Comparison of ENCODE assay signal across 24 cellular contexts in genomic region chr14:70924521-70924920, GRCh38. TPM values are rescaled to one million over a fixed set of nuclear protein-coding genes. Genes with fewer than 3 reads are reported as not detected.
DNase-seq lines count a peak whose midpoint lies in the region; ATAC-seq, FAIRE-seq and TF ChIP-seq lines count a peak whose summit lies in the region.
"Had no signal": no experiment of that assay in that cellular context is flagged by ENCODE, and none has a peak within 500 bp of the region (broad histone marks: within the 10 kb centered on the region; RNA-seq: fewer than 3 reads in every experiment).

No MANE protein-coding gene starts in this region.

- no peak overlapping the region for H3K4me3 Mint-ChIP-seq in activated CD8-positive, alpha-beta T cell treated with anti-CD3 and anti-CD28 coated beads, Interleukin-2, amount 10 ng/mL, durations not matched to agents 7 days and 5 days
- H3K4me3 Mint-ChIP-seq in activated CD8-positive, alpha-beta T cell treated with anti-CD3 and anti-CD28 coated beads for 36 hours, result no peak overlapping the region
- no peak overlapping the region for H3K4me3 Mint-ChIP-seq in GM23338
- H3K4me3 Mint-ChIP-seq in naive thymus-derived CD4-positive, alpha-beta T cell, result peak overlapping the region in 3 of 10 donors; percentile 16 to 33 (median 23)
- no peak overlapping the region for H3K4me3 Mint-ChIP-seq in stimulated activated effector memory CD8-positive, alpha-beta T cell treated with anti-CD3 and anti-CD28 coated beads, Interleukin-12 subunit alpha, Interleukin-12 subunit beta, amount 100 ng/mL, for 72 hours
- H3K4me3 Mint-ChIP-seq: CD14-positive monocyte, H9 had no signal

- H3K9me2 ChIP-seq in GM23338 (ENCODE audit: insufficient read depth), result no peaks in the 10 kb centered on the region

- H3K27ac Mint-ChIP-seq in activated CD8-positive, alpha-beta T cell treated with anti-CD3 and anti-CD28 coated beads, Interleukin-2, amount 10 ng/mL, durations not matched to agents 7 days and 5 days, result no peak overlapping the region
- no peak overlapping the region for H3K27ac Mint-ChIP-seq in activated CD8-positive, alpha-beta T cell treated with anti-CD3 and anti-CD28 coated beads for 36 hours
- H3K27ac Mint-ChIP-seq in GM23338, result no peak overlapping the region
- H3K27ac Mint-ChIP-seq in naive thymus-derived CD4-positive, alpha-beta T cell, result peak overlapping the region in 1 of 9 donors; percentile 84
- no peak overlapping the region for H3K27ac Mint-ChIP-seq in stimulated activated effector memory CD8-positive, alpha-beta T cell treated with anti-CD3 and anti-CD28 coated beads, Interleukin-12 subunit alpha, Interleukin-12 subunit beta, amount 100 ng/mL, for 72 hours

- no peak for TF ChIP-seq POLR2A in GM12878 (IDR thresholded peaks at IDR 0.05; ENCODE audit: low read depth, low read length)

- peaks cover 8% of the 10 kb centered on the region for H3K4me1 ChIP-seq in GM23338 (ENCODE audit: insufficient read depth)
- peaks cover 10% of the 10 kb centered on the region for H3K4me1 ChIP-seq in GM12878 (ENCODE audit: control insufficient read depth, insufficient read depth, low read length)
- peaks cover 46 to 48% of the 10 kb centered on the region in 2 donors for H3K4me1 ChIP-seq in naive thymus-derived CD4-positive, alpha-beta T cell (ENCODE audit: control insufficient read depth in 2 of 2, insufficient read depth in 2 of 2, low read length in 2 of 2)

- H3K9me3 Mint-ChIP-seq in activated CD8-positive, alpha-beta T cell treated with anti-CD3 and anti-CD28 coated beads, Interleukin-2, amount 10 ng/mL, durations not matched to agents 7 days and 5 days (ENCODE audit: insufficient read depth), result no peaks in the 10 kb centered on the region
- H3K9me3 Mint-ChIP-seq in activated CD8-positive, alpha-beta T cell treated with anti-CD3 and anti-CD28 coated beads for 36 hours, result no peaks in the 10 kb centered on the region
- H3K9me3 Mint-ChIP-seq in GM23338, result no peaks in the 10 kb centered on the region
- no peaks in the 10 kb centered on the region for H3K9me3 Mint-ChIP-seq in naive thymus-derived CD4-positive, alpha-beta T cell
- H3K9me3 Mint-ChIP-seq in stimulated activated effector memory CD8-positive, alpha-beta T cell treated with anti-CD3 and anti-CD28 coated beads, Interleukin-12 subunit alpha, Interleukin-12 subunit beta, amount 100 ng/mL, for 72 hours, result no peaks in the 10 kb centered on the region
- H3K9me3 Mint-ChIP-seq: CD14-positive monocyte, H9 had no signal

- peaks cover 63% of the 10 kb centered on the region for H3K4me1 Mint-ChIP-seq in activated CD8-positive, alpha-beta T cell treated with anti-CD3 and anti-CD28 coated beads, Interleukin-2, amount 10 ng/mL, durations not matched to agents 7 days and 5 days (ENCODE audit: low read depth)
- peaks cover 72% of the 10 kb centered on the region for H3K4me1 Mint-ChIP-seq in activated CD8-positive, alpha-beta T cell treated with anti-CD3 and anti-CD28 coated beads for 36 hours (ENCODE audit: low read depth)
- H3K4me1 Mint-ChIP-seq in GM23338, result peaks cover 17% of the 10 kb centered on the region
- peaks cover 60 to 98% (median 84%) of the 10 kb centered on the region in 7 donors for H3K4me1 Mint-ChIP-seq in naive thymus-derived CD4-positive, alpha-beta T cell
- H3K4me1 Mint-ChIP-seq in stimulated activated effector memory CD8-positive, alpha-beta T cell treated with anti-CD3 and anti-CD28 coated beads, Interleukin-12 subunit alpha, Interleukin-12 subunit beta, amount 100 ng/mL, for 72 hours, result peaks cover 73% of the 10 kb centered on the region

- POLR2A ChIA-PET in activated CD8-positive, alpha-beta T cell treated with anti-CD3 and anti-CD28 coated beads, Interleukin-2, amount 10 ng/mL, durations not matched to agents 7 days and 5 days (lab: Charles Lee), result no interaction called here
- POLR2A ChIA-PET in activated CD8-positive, alpha-beta T cell treated with anti-CD3 and anti-CD28 coated beads for 36 hours (lab: Charles Lee), result no interaction called here
- POLR2A ChIA-PET in GM12878 (lab: Charles Lee), result interaction anchor here (0.7 kb wide), 1 partner anchor 28 kb away, joined by 5 read pairs; no protein-coding TSS in a partner anchor
- POLR2A ChIA-PET in naive thymus-derived CD4-positive, alpha-beta T cell (lab: Charles Lee), result interaction anchor here (1.7 to 1.9 kb wide), 2 partner anchors 8 to 17 kb away, joined by 6 read pairs; no protein-coding TSS in a partner anchor

- H3K4me2 ChIP-seq in GM23338 (no peak overlapping the region), GM12878 (ENCODE audit: control insufficient read depth, insufficient read depth) (no peak overlapping the region)
- H3K4me2 ChIP-seq: KMS-11 had no signal

- peaks cover 10% of the 10 kb centered on the region for H3K36me3 Mint-ChIP-seq in activated CD8-positive, alpha-beta T cell treated with anti-CD3 and anti-CD28 coated beads, Interleukin-2, amount 10 ng/mL, durations not matched to agents 7 days and 5 days (ENCODE audit: low read depth)
- H3K36me3 Mint-ChIP-seq in activated CD8-positive, alpha-beta T cell treated with anti-CD3 and anti-CD28 coated beads for 36 hours (ENCODE audit: low read depth), result no peaks in the 10 kb centered on the region
- H3K36me3 Mint-ChIP-seq in GM23338 (ENCODE audit: low read depth), result no peaks in the 10 kb centered on the region
- H3K36me3 Mint-ChIP-seq in naive thymus-derived CD4-positive, alpha-beta T cell, result peaks cover 0 to 6% (median 0%) of the 10 kb centered on the region in 5 donors
- peaks cover 12% of the 10 kb centered on the region for H3K36me3 Mint-ChIP-seq in stimulated activated effector memory CD8-positive, alpha-beta T cell treated with anti-CD3 and anti-CD28 coated beads, Interleukin-12 subunit alpha, Interleukin-12 subunit beta, amount 100 ng/mL, for 72 hours

- H4K20me1 ChIP-seq in GM23338 (replicated peaks; ENCODE audit: insufficient read depth) (peaks cover 47% of the 10 kb centered on the region), GM12878 (ENCODE audit: control insufficient read depth, insufficient read depth) (no peaks in the 10 kb centered on the region)

- CTCF ChIA-PET in activated CD8-positive, alpha-beta T cell treated with anti-CD3 and anti-CD28 coated beads, Interleukin-2, amount 10 ng/mL, durations not matched to agents 7 days and 5 days (lab: Charles Lee), result interaction anchor here (1.1 to 2.3 kb wide), 2 partner anchors 17 kb away, joined by 3 to 8 read pairs; partner anchors contain the start of gene PCNX1
- CTCF ChIA-PET in activated CD8-positive, alpha-beta T cell treated with anti-CD3 and anti-CD28 coated beads for 36 hours (lab: Charles Lee), result interaction anchor here (1.0 kb wide), 1 partner anchor 20 kb away, joined by 5 read pairs; no protein-coding TSS in a partner anchor
- CTCF ChIA-PET in GM12878 (lab: Yijun Ruan, JAX), result interaction anchor here (1.1 to 1.6 kb wide), 2 partner anchors 10 to 34 kb away, joined by 3 to 9 read pairs; no protein-coding TSS in a partner anchor
- CTCF ChIA-PET in naive thymus-derived CD4-positive, alpha-beta T cell (lab: Charles Lee), result interaction anchor here (0.6 to 1.0 kb wide), 3 partner anchors 17 to 31 kb away, joined by 3 to 4 read pairs (median 3); partner anchors contain the start of gene PCNX1

- in situ Hi-C loops in GM12878 (cut with MboI), result no loop called here

- H3K79me2 ChIP-seq in GM23338 (replicated peaks; ENCODE audit: insufficient read depth) (peaks cover 100% of the 10 kb centered on the region), GM12878 (ENCODE audit: control insufficient read depth, insufficient read depth, low read length) (peaks cover 75% of the 10 kb centered on the region)

- H3K27ac ChIP-seq in GM23338 (ENCODE audit: low read depth) (no peak overlapping the region), GM12878 (ENCODE audit: control insufficient read depth, insufficient read depth) (no peak overlapping the region)
- H3K27ac ChIP-seq in naive thymus-derived CD4-positive, alpha-beta T cell (ENCODE audit: low read depth, low read length), result no peak overlapping the region
- H3K27ac ChIP-seq: KMS-11, RWPE1 had no signal

- FAIRE-seq in GM12878 (lab: Jason Lieb, UNC), result no peak
- no peak for FAIRE-seq in urothelium cell line (lab: Jason Lieb, UNC)
- FAIRE-seq: A204.1, D721Med had no signal

- H3K9me3 ChIP-seq in GM12878 (replicated peaks; ENCODE audit: control insufficient read depth, insufficient read depth, low read length), result no peaks in the 10 kb centered on the region
- H3K9me3 ChIP-seq in naive thymus-derived CD4-positive, alpha-beta T cell (ENCODE audit: control insufficient read depth in 2 of 3, low read length in 3 of 3), result no peaks in the 10 kb centered on the region

- no peak overlapping the region for H3K9ac ChIP-seq in GM12878 (ENCODE audit: control insufficient read depth, insufficient read depth, low read length)
- H3K9ac ChIP-seq: KMS-11 had no signal

- H3K27me3 Mint-ChIP-seq in activated CD8-positive, alpha-beta T cell treated with anti-CD3 and anti-CD28 coated beads, Interleukin-2, amount 10 ng/mL, durations not matched to agents 7 days and 5 days (ENCODE audit: low read depth), result no peaks in the 10 kb centered on the region
- no peaks in the 10 kb centered on the region for H3K27me3 Mint-ChIP-seq in activated CD8-positive, alpha-beta T cell treated with anti-CD3 and anti-CD28 coated beads for 36 hours
- H3K27me3 Mint-ChIP-seq in GM23338 (ENCODE audit: insufficient read depth, low read depth, poor library complexity), result no peaks in the 10 kb centered on the region
- no peaks in the 10 kb centered on the region for H3K27me3 Mint-ChIP-seq in naive thymus-derived CD4-positive, alpha-beta T cell

- no peaks in the 10 kb centered on the region for H3K27me3 ChIP-seq in GM23338 (ENCODE audit: insufficient read depth)
- H3K27me3 ChIP-seq in GM12878 (replicated peaks in 1 of 2; ENCODE audit: control insufficient read depth in 2 of 2, insufficient read depth in 2 of 2, low read length in 1 of 2), result no peaks in the 10 kb centered on the region
- H3K27me3 ChIP-seq in naive thymus-derived CD4-positive, alpha-beta T cell (ENCODE audit: control insufficient read depth in 2 of 2, insufficient read depth in 2 of 2, low read length in 2 of 2), result no peaks in the 10 kb centered on the region

- TF ChIP-seq CTCF in activated CD8-positive, alpha-beta T cell treated with anti-CD3 and anti-CD28 coated beads for 36 hours (IDR thresholded peaks at IDR 0.05), result no peak
- TF ChIP-seq CTCF in GM23338 (conservative IDR thresholded peaks at IDR 0.05; ENCODE audit: low read depth in 2 of 2) (no peak), GM12878 (IDR thresholded peaks at IDR 0.05 in 2 of 3, conservative IDR thresholded peaks at IDR 0.05 in 1 of 3; ENCODE audit: control insufficient read depth in 2 of 3, extremely low read depth in 1 of 3, insufficient read depth in 1 of 3, low read depth in 3 of 3, low read length in 3 of 3) (no peak)

- RAD21 ChIA-PET in GM12878 (lab: Charles Lee; ENCODE audit: unreplicated experiment), result interaction anchor here (0.9 kb wide), 1 partner anchor 13 kb away, joined by 3 read pairs; no protein-coding TSS in a partner anchor

- TF ChIP-seq EP300 in GM12878 (IDR thresholded peaks at IDR 0.05; ENCODE audit: borderline replicate concordance in 1 of 2, control insufficient read depth in 1 of 2, low read depth in 2 of 2, low read length in 2 of 2), result no peak

- WGBS in GM12878 (ENCODE audit: insufficient coverage, insufficient replicate concordance, low lambda C conversion rate, missing lambda C conversion rate), result 37% methylated on average over 2 of the region's 2 CpGs

- ATAC-seq in activated CD8-positive, alpha-beta T cell treated with anti-CD3 and anti-CD28 coated beads, Interleukin-2, amount 10 ng/mL, durations not matched to agents 7 days and 5 days, result peak; percentile 34
- no peak for ATAC-seq in activated CD8-positive, alpha-beta T cell treated with anti-CD3 and anti-CD28 coated beads for 36 hours
- ATAC-seq in GM23338 (peak; percentile 34; the same call in 1 of the 3 replicates), GM12878 (peak; percentile 66)
- peak; percentile 19 for ATAC-seq in naive thymus-derived CD4-positive, alpha-beta T cell
- ATAC-seq in stimulated activated effector memory CD8-positive, alpha-beta T cell treated with anti-CD3 and anti-CD28 coated beads, Interleukin-12 subunit alpha, Interleukin-12 subunit beta, amount 100 ng/mL, for 72 hours, result no peak

- H2AFZ ChIP-seq in GM23338 (no peak overlapping the region), GM12878 (ENCODE audit: control insufficient read depth, low read depth, low read length) (no peak overlapping the region)

- BruUV-seq in GM12878 (replicated peaks; lab: Mats Ljungman, UMichigan), result no TSS peak

- intact Hi-C loops in activated CD8-positive, alpha-beta T cell treated with anti-CD3 and anti-CD28 coated beads for 36 hours (cut with micrococcal nuclease), result no loop called here
- intact Hi-C loops in GM12878 (cut with micrococcal nuclease; ENCODE audit: unreplicated experiment), result no loop called here
- intact Hi-C loops in naive thymus-derived CD4-positive, alpha-beta T cell (cut with micrococcal nuclease), result no loop called here

- H3F3A ChIP-seq in GM23338 (replicated peaks; ENCODE audit: low read depth), result no peaks in the 10 kb centered on the region

- H3K4me3 ChIP-seq in GM23338 (no peak overlapping the region), GM12878 (no peak overlapping the region)
- H3K4me3 ChIP-seq in naive thymus-derived CD4-positive, alpha-beta T cell (ENCODE audit: low read length), result no peak overlapping the region

- TF ChIP-seq RAD21 in GM12878 (IDR thresholded peaks at IDR 0.05; ENCODE audit: insufficient read depth, low read depth, low read length), result no peak

- no peaks in the 10 kb centered on the region for H3K36me3 ChIP-seq in GM23338 (ENCODE audit: insufficient read depth)
- H3K36me3 ChIP-seq in GM12878 (ENCODE audit: control insufficient read depth in 2 of 2, insufficient read depth in 2 of 2, low read length in 1 of 2), result no peaks in the 10 kb centered on the region; a peak in 1 of 4 replicates
- H3K36me3 ChIP-seq in naive thymus-derived CD4-positive, alpha-beta T cell (ENCODE audit: control insufficient read depth in 2 of 3, insufficient read depth in 3 of 3, low read length in 3 of 3), result no peaks in the 10 kb centered on the region

- no peak for DNase-seq in activated CD8-positive, alpha-beta T cell treated with anti-CD3 and anti-CD28 coated beads, Interleukin-2, amount 10 ng/mL, durations not matched to agents 7 days and 5 days
- no peak for DNase-seq in activated CD8-positive, alpha-beta T cell treated with anti-CD3 and anti-CD28 coated beads for 36 hours
- DNase-seq in GM23338 (ENCODE audit: low spot score) (no peak), GM12878 (ENCODE audit: low read depth, low spot score) (no peak), GF-D8 (lab: John Stamatoyannopoulos, UW) (no peak), urothelium cell line (ENCODE audit: low spot score) (no peak)
- no peak for DNase-seq in naive thymus-derived CD4-positive, alpha-beta T cell
- no peak for DNase-seq in stimulated activated effector memory CD8-positive, alpha-beta T cell treated with anti-CD3 and anti-CD28 coated beads, Interleukin-12 subunit alpha, Interleukin-12 subunit beta, amount 100 ng/mL, for 72 hours (ENCODE audit: low spot score in 2 of 2)
- DNase-seq: DMS53; H9; IMR-90; NCI-H1105; NCI-H146; NCI-H2029; NCI-H345; NCI-H524; NCI-H774; NK-92 treated with Interleukin-12 subunit alpha and Interleukin-12 subunit beta, amount 100 ng/mL, for 24 hours; SHP77 treated with DMSO at 0.1 percent for 48 hours had no signal

- SMC1A ChIA-PET in GM12878 (lab: Charles Lee; ENCODE audit: uncharacterized antibody, unreplicated experiment), result interaction anchor here (0.8 to 1.6 kb wide), 5 partner anchors 9 to 107 kb away, joined by 3 to 7 read pairs (median 5); partner anchors contain the start of gene PCNX1

RNA-seq across cellular contexts. Expression of gene PCNX1, which starts 17.3 kb away (rescaled TPM):
- 10 to 100 TPM; 67.8 to 68.9 TPM for total RNA-seq in activated CD8-positive, alpha-beta T cell treated with anti-CD3 and anti-CD28 coated beads, Interleukin-2, amount 10 ng/mL, durations not matched to agents 7 days and 5 days
- 10 to 100 TPM; 32.7 to 42.6 TPM for total RNA-seq in activated CD8-positive, alpha-beta T cell treated with anti-CD3 and anti-CD28 coated beads for 36 hours
- 53.1 and 59.9 TPM in 2 replicates for total RNA-seq in GM23338 (2014; rRNA removed; shearing (Covaris generic))
- 17.3 and 19.4 TPM in 2 replicates for polyA plus RNA-seq in GM23338 (2016; fragmentation: Nextera tagmentation; extraction: Ambion mirVana)
- 260 and 270 TPM in 2 replicates for total RNA-seq in GM12878 (2013; cell fraction: nucleolus; rRNA removed)
- total RNA-seq in GM12878 (2014; rRNA removed), result 40.4 and 46.5 TPM in 2 replicates
- 44.3 and 47.1 TPM in 2 replicates for total RNA-seq in GM12878 (2014; rRNA removed; fragmentation: Illumina TruSeq; extraction: Trizol)
- total RNA-seq in GM12878 (2021), result 34.3 and 40.3 TPM in 2 replicates
- 6.6 TPM for polyA plus RNA-seq in GM12878 (2011; ENCODE audit: low read depth)
- polyA plus RNA-seq in GM12878 (2011; rRNA removed), result 53.9 and 54.8 TPM in 2 replicates
- 35.8 and 41.0 TPM in 2 replicates for polyA plus RNA-seq in GM12878 (2011; cell fraction: cytosol; rRNA removed)
- polyA plus RNA-seq in GM12878 (2011; cell fraction: nucleus; rRNA removed), result 70.6 and 74.4 TPM in 2 replicates
- polyA plus RNA-seq in GM12878 (2012), result 9.6 and 11.2 TPM in 2 replicates
- polyA plus RNA-seq in GM12878 (2014; fragmentation: Illumina TruSeq; extraction: Trizol), result 23.5 and 33.8 TPM in 2 replicates
- 1 to 10 TPM; 4.6 to 5.1 TPM for polyA plus RNA-seq in GM12878 (2014; fragmentation: Nextera tagmentation; extraction: Ambion mirVana)
- 16.3 and 17.5 TPM in 2 replicates for polyA plus RNA-seq in GM12878 (2014; rRNA removed)
- 1 to 10 TPM; 5.2 to 9.3 TPM for polyA plus RNA-seq in GM12878 (2016; fragmentation: Nextera tagmentation; extraction: Ambion mirVana)
- 136 and 171 TPM in 2 replicates for polyA minus RNA-seq in GM12878 (2011; rRNA and poly(A)+ RNA removed)
- 46.5 and 51.5 TPM in 2 replicates for polyA minus RNA-seq in GM12878 (2011; cell fraction: cytosol; rRNA and poly(A)+ RNA removed)
- 103 and 146 TPM in 2 replicates for polyA minus RNA-seq in GM12878 (2011; cell fraction: nucleus; rRNA and poly(A)+ RNA removed)
- total RNA-seq in naive thymus-derived CD4-positive, alpha-beta T cell, result 100 to 1,000 TPM in 4 of 5 experiments, 10 to 100 TPM in 1; 80.8 to 114 (median 112) TPM
- 10 to 100 TPM; 11.2 to 12.2 TPM for polyA plus RNA-seq in naive thymus-derived CD4-positive, alpha-beta T cell

Comparison
In these comparisons a context has a peak if more than half of its experiments do, and no peak if none do; other contexts are left out.
1. ATAC-seq: peak in activated CD8-positive, alpha-beta T cell treated with anti-CD3 and anti-CD28 coated beads, Interleukin-2, amount 10 ng/mL, durations not matched to agents 7 days and 5 days (single experiment), GM23338 (single experiment), GM12878 (single experiment) and naive thymus-derived CD4-positive, alpha-beta T cell (single experiment); none in activated CD8-positive, alpha-beta T cell treated with anti-CD3 and anti-CD28 coated beads for 36 hours (single experiment) and stimulated activated effector memory CD8-positive, alpha-beta T cell treated with anti-CD3 and anti-CD28 coated beads, Interleukin-12 subunit alpha, Interleukin-12 subunit beta, amount 100 ng/mL, for 72 hours (single experiment).
2. POLR2A ChIA-PET loops: an anchor here in GM12878 (0.7 kb wide) and naive thymus-derived CD4-positive, alpha-beta T cell (1.7 to 1.9 kb wide); none called in activated CD8-positive, alpha-beta T cell treated with anti-CD3 and anti-CD28 coated beads, Interleukin-2, amount 10 ng/mL, durations not matched to agents 7 days and 5 days and activated CD8-positive, alpha-beta T cell treated with anti-CD3 and anti-CD28 coated beads for 36 hours.